In genomic region chr7:148987010-148987750, GRCh38 we compare ENCODE assay signal across 8 cellular contexts. TPM values are rescaled to one million over a fixed set of nuclear protein-coding genes. Genes with fewer than 3 reads are reported as not detected.
DNase-seq lines count a peak whose midpoint lies in the region; ATAC-seq and TF ChIP-seq lines count a peak whose summit lies in the region.

No MANE protein-coding gene starts in this region.

- WGBS in esophagus muscularis mucosa, result 1% methylated on average over 17 of the region's 17 CpGs

- TF ChIP-seq CTCF in PC-3 (conservative IDR thresholded peaks at IDR 0.05; ENCODE audit: low read depth, low read length) (no peak), esophagus muscularis mucosa (IDR thresholded peaks at IDR 0.05) (no peak)

- H3K4me3 Mint-ChIP-seq in activated T-cell treated with anti-CD3 and anti-CD28 coated beads, Interleukin-2, amount 50 U/mL, for 4 hours, result peak overlapping the region; percentile 95

- H3K27ac ChIP-seq in PC-3 (ENCODE audit: low read length) (peak overlapping the region; percentile 51), esophagus muscularis mucosa (replicated peaks in 1 of 4) (peak overlapping the region; percentile 82 to 84 (median 83))

- BruUV-seq in PC-3 (replicated peaks; lab: Mats Ljungman, UMichigan), result no TSS peak

- no peaks in the 10 kb centered on the region for H3K27me3 Mint-ChIP-seq in activated T-cell treated with anti-CD3 and anti-CD28 coated beads, Interleukin-2, amount 50 U/mL, for 4 hours (ENCODE audit: low read depth)

- no peaks in the 10 kb centered on the region for H3K36me3 Mint-ChIP-seq in activated T-cell treated with anti-CD3 and anti-CD28 coated beads, Interleukin-2, amount 50 U/mL, for 4 hours (ENCODE audit: insufficient read depth)

- H4K20me1 ChIP-seq in PC-3 (ENCODE audit: low read length), result no peaks in the 10 kb centered on the region

- CTCF ChIA-PET in PC-3 (lab: Charles Lee), result interaction anchor here (1.3 kb wide), 1 partner anchor 79 kb away, joined by 5 read pairs; no protein-coding TSS in a partner anchor

- TF ChIP-seq POLR2A in esophagus muscularis mucosa (IDR thresholded peaks at IDR 0.05; ENCODE audit: low read depth), result no peak

- no peak for TF ChIP-seq EP300 in esophagus muscularis mucosa (IDR thresholded peaks at IDR 0.05)

- H3K4me2 ChIP-seq in PC-3 (ENCODE audit: low read length), result peak overlapping the region; percentile 85

- H3K9ac ChIP-seq in PC-3 (ENCODE audit: low read length), result peak overlapping the region; percentile 51

- H2AFZ ChIP-seq in PC-3 (ENCODE audit: low read length), result peak overlapping the region; percentile 98

- intact Hi-C loops in PC-3 (cut with micrococcal nuclease), result loop anchor here (1.0 to 5.0 kb wide), 3 partner anchors 41 to 103 kb away; partner anchors contain the start of genes EZH2 and PDIA4
- intact Hi-C loops in esophagus muscularis mucosa (cut with DNase I), result loop anchor here (2.0 kb wide), 1 partner anchor 42 kb away; the partner anchor contains the start of gene PDIA4

- peak overlapping the region; percentile 78 for H3K4me3 ChIP-seq in Jurkat, Clone E6-1 (ENCODE audit: low read length)
- H3K4me3 ChIP-seq in PC-3 (ENCODE audit: low read length) (peak overlapping the region; percentile 81), esophagus muscularis mucosa (peak overlapping the region; percentile 60 to 65 (median 63))

- H3K79me2 ChIP-seq in PC-3 (ENCODE audit: low read length), result no peaks in the 10 kb centered on the region

- ATAC-seq in GM21717 (IDR thresholded peaks at IDR 0.05; ENCODE audit: unreplicated experiment) (peak; percentile 89), PC-3 (peak; percentile 85)
- peak; percentile 82 to 89 for ATAC-seq in activated T-cell treated with anti-CD3 and anti-CD28 coated beads, Interleukin-2, amount 50 U/mL, for 4 hours

- peaks cover 47% of the 10 kb centered on the region for H3K4me1 Mint-ChIP-seq in activated T-cell treated with anti-CD3 and anti-CD28 coated beads, Interleukin-2, amount 50 U/mL, for 4 hours (ENCODE audit: low read depth)

- H3K36me3 ChIP-seq in PC-3 (ENCODE audit: low read depth, low read length) (no peaks in the 10 kb centered on the region), esophagus muscularis mucosa (no peaks in the 10 kb centered on the region)

- H3K9me3 ChIP-seq in PC-3 (ENCODE audit: low read length) (no peaks in the 10 kb centered on the region), esophagus muscularis mucosa (no peaks in the 10 kb centered on the region)

- POLR2A ChIA-PET in PC-3 (lab: Charles Lee; ENCODE audit: unreplicated experiment), result no interaction called here

- DNase-seq in DMS53 (lab: John Stamatoyannopoulos, UW) (peak; percentile 97), PC-3 (peak; percentile 89), esophagus muscularis mucosa (ENCODE audit: extremely low spot score) (peak; percentile 96), myocyte (ENCODE audit: low read depth) (peak; percentile 92)
- peak; percentile 90 for DNase-seq in Jurkat, Clone E6-1 (ENCODE audit: low read depth, low spot score)
- DNase-seq in activated T-cell treated with anti-CD3 and anti-CD28 coated beads, Interleukin-2, amount 50 U/mL, for 4 hours, result peak; percentile 67
- DNase-seq in stimulated activated CD8-positive, alpha-beta memory T cell treated with anti-CD3 and anti-CD28 coated beads, Interleukin-7, amount 100 ng/mL, for 48 hours (ENCODE audit: extremely low read depth in 1 of 2, low read depth in 1 of 2), result peak; percentile 59 to 77

- H3K9me3 Mint-ChIP-seq in activated T-cell treated with anti-CD3 and anti-CD28 coated beads, Interleukin-2, amount 50 U/mL, for 4 hours, result no peaks in the 10 kb centered on the region

- H3K27me3 ChIP-seq in PC-3 (ENCODE audit: low read length) (no peaks in the 10 kb centered on the region), esophagus muscularis mucosa (no peaks in the 10 kb centered on the region)

- H3K9me2 ChIP-seq in PC-3 (replicated peaks; ENCODE audit: low read length), result no peaks in the 10 kb centered on the region

- H3K4me1 ChIP-seq in PC-3 (ENCODE audit: insufficient read depth, low read length) (peaks cover 24% of the 10 kb centered on the region), esophagus muscularis mucosa (peaks cover 18 to 49% (median 42%) of the 10 kb centered on the region in 4 donors)

- H3F3A ChIP-seq in PC-3 (ENCODE audit: low read length, unreplicated experiment), result no peaks in the 10 kb centered on the region

RNA-seq across cellular contexts. Expression of gene PDIA4, which starts 41.1 kb away (rescaled TPM):
- 75.9 TPM for polyA plus RNA-seq in Jurkat, Clone E6-1 (2012; ENCODE audit: insufficient read depth, insufficient read length)
- 249 and 253 TPM in 2 replicates for total RNA-seq in PC-3 (2014; rRNA removed)
- total RNA-seq in activated T-cell treated with anti-CD3 and anti-CD28 coated beads, Interleukin-2, amount 50 U/mL, for 4 hours, result 100 to 1,000 TPM; 124 to 134 (median 131) TPM
- 10 to 100 TPM; 33.2 to 58.1 (median 42.8) TPM for total RNA-seq in esophagus muscularis mucosa
- 193 and 411 TPM in 2 replicates for total RNA-seq in myocyte
- polyA plus RNA-seq in myocyte (2012), result 210 TPM

Comparison
In these comparisons a context has a peak if more than half of its experiments do, and no peak if none do; other contexts are left out.
1. Peak in every context shown above with its lines: DNase-seq, ATAC-seq, H3K4me3 ChIP-seq and H3K27ac ChIP-seq.